In genomic region chr6:34242252-34243130, GRCh38 we compare ENCODE assay signal across 10 cellular contexts. TPM values are rescaled to one million over a fixed set of nuclear protein-coding genes. Genes with fewer than 3 reads are reported as not detected.
DNase-seq lines count a peak whose midpoint lies in the region; ATAC-seq and TF ChIP-seq lines count a peak whose summit lies in the region.
"Had no signal": no experiment of that assay in that cellular context is flagged by ENCODE, and none has a peak within 500 bp of the region (broad histone marks: within the 10 kb centered on the region; RNA-seq: fewer than 3 reads in every experiment).

No MANE protein-coding gene starts in this region.

- H2AFZ ChIP-seq in PC-9 = no peak overlapping the region

- TF ChIP-seq CTCF in PC-9 (conservative IDR thresholded peaks at IDR 0.05) = no peak
- no peak for TF ChIP-seq CTCF in spleen (IDR thresholded peaks at IDR 0.05 in 8 of 11, conservative IDR thresholded peaks at IDR 0.05 in 3 of 11)
- no peak for TF ChIP-seq CTCF in colonic mucosa (IDR thresholded peaks at IDR 0.05)

- H3K36me3 Mint-ChIP-seq in dendritic cell treated with granulocyte-macrophage colony-stimulating factor and Interleukin-4, amounts not matched to agents 40 ng/mL and 50 ng/mL, for 4 days (ENCODE audit: low read depth) = peaks cover 73% of the 10 kb centered on the region

- no peaks in the 10 kb centered on the region for H3K9me3 Mint-ChIP-seq in dendritic cell treated with granulocyte-macrophage colony-stimulating factor and Interleukin-4, amounts not matched to agents 40 ng/mL and 50 ng/mL, for 4 days

- POLR2A ChIA-PET in PC-9 (lab: Charles Lee; ENCODE audit: unreplicated experiment) = no interaction called here

- H3K4me2 ChIP-seq in PC-9 = peak overlapping the region; percentile 95

- CTCF ChIA-PET in PC-9 (lab: Charles Lee) = no interaction called here

- DNase-seq in activated effector memory CD4-positive, alpha-beta T cell treated with anti-CD3 and anti-CD28 coated beads, Interleukin-2, amount 50 U/mL, for 16 hours = peak; percentile 62
- no peak for DNase-seq in activated effector memory CD4-positive, alpha-beta T cell treated with Interleukin-2 at 50 U/mL for 16 hours
- DNase-seq in PC-9 (no peak), spleen (peak; percentile 66), NCI-H2227 treated with DMSO at 0.1 percent for 48 hours (lab: John Stamatoyannopoulos, UW) (no peak), colonic mucosa (no peak)
- DNase-seq: anterior cingulate cortex, NCI-H446 had no signal

- TF ChIP-seq POLR2A in spleen (IDR thresholded peaks at IDR 0.05) = no peak

- H3F3A ChIP-seq in PC-9 (ENCODE audit: insufficient read depth, low read depth) = peaks cover 95% of the 10 kb centered on the region

- ATAC-seq in HG03469 (IDR thresholded peaks at IDR 0.05; ENCODE audit: unreplicated experiment) = no peak

- H3K9me3 ChIP-seq in PC-9 (ENCODE audit: insufficient read depth, low read depth) (no peaks in the 10 kb centered on the region), spleen (no peaks in the 10 kb centered on the region), colonic mucosa (no peaks in the 10 kb centered on the region)

- H3K36me3 ChIP-seq in PC-9 (ENCODE audit: low read depth) (peaks cover 45% of the 10 kb centered on the region), spleen (peaks cover 0 to 74% (median 25%) of the 10 kb centered on the region in 6 donors), colonic mucosa (no peaks in the 10 kb centered on the region)

- H3K27ac Mint-ChIP-seq in dendritic cell treated with granulocyte-macrophage colony-stimulating factor and Interleukin-4, amounts not matched to agents 40 ng/mL and 50 ng/mL, for 4 days = peak overlapping the region; percentile 4

- TSS peak; percentile 9 for BruUV-seq in PC-9 (replicated peaks; lab: Mats Ljungman, UMichigan)

- intact Hi-C loops in PC-9 (cut with micrococcal nuclease; ENCODE audit: unreplicated experiment) = loop anchor here (10.0 kb wide), 1 partner anchor 458 kb away; the partner anchor contains the start of gene LEMD2
- intact Hi-C loops in dendritic cell treated with granulocyte-macrophage colony-stimulating factor and Interleukin-4, amounts not matched to agents 40 ng/mL and 50 ng/mL, for 4 days (cut with micrococcal nuclease) = no loop called here
- intact Hi-C loops in spleen (cut with DNase I; ENCODE audit: low total_unique reads) = no loop called here
- intact Hi-C loops in colonic mucosa (cut with DNase I) = no loop called here

- H3K4me1 ChIP-seq in PC-9 (replicated peaks; ENCODE audit: insufficient read depth) = peaks cover 81% of the 10 kb centered on the region
- H3K4me1 ChIP-seq in spleen = peaks cover 17 to 83% (median 54%) of the 10 kb centered on the region in 6 donors
- no peaks in the 10 kb centered on the region for H3K4me1 ChIP-seq in colonic mucosa

- H3K4me3 Mint-ChIP-seq in dendritic cell treated with granulocyte-macrophage colony-stimulating factor and Interleukin-4, amounts not matched to agents 40 ng/mL and 50 ng/mL, for 4 days = no peak overlapping the region

- H3K79me2 ChIP-seq in PC-9 (ENCODE audit: low read depth) = peaks cover 61% of the 10 kb centered on the region

- no peaks in the 10 kb centered on the region for H3K9me2 ChIP-seq in PC-9 (ENCODE audit: insufficient read depth)

- H3K27ac ChIP-seq in PC-9 = peak overlapping the region; percentile 83
- H3K27ac ChIP-seq in spleen = peak overlapping the region in 1 of 8 donors; percentile 63
- no peak overlapping the region for H3K27ac ChIP-seq in colonic mucosa

- peaks cover 27% of the 10 kb centered on the region for H4K20me1 ChIP-seq in PC-9 (ENCODE audit: insufficient read depth)

- H3K27me3 Mint-ChIP-seq in dendritic cell treated with granulocyte-macrophage colony-stimulating factor and Interleukin-4, amounts not matched to agents 40 ng/mL and 50 ng/mL, for 4 days = no peaks in the 10 kb centered on the region

- peaks cover 87% of the 10 kb centered on the region for H3K4me1 Mint-ChIP-seq in dendritic cell treated with granulocyte-macrophage colony-stimulating factor and Interleukin-4, amounts not matched to agents 40 ng/mL and 50 ng/mL, for 4 days (ENCODE audit: low read depth)

- H3K4me3 ChIP-seq in PC-9 = peak overlapping the region; percentile 78; the same call in 1 of the 2 replicates
- H3K4me3 ChIP-seq in spleen = no peak overlapping the region
- H3K4me3 ChIP-seq in colonic mucosa = no peak overlapping the region

- H3K9ac ChIP-seq in colonic mucosa (ENCODE audit: low read depth in 2 of 2, low read length in 2 of 2) = no peak overlapping the region

- WGBS in spleen, 5 donors = 79 to 97% (median 86%) methylated on average over 7 of the region's 7 CpGs

- H3K27me3 ChIP-seq in PC-9 (ENCODE audit: insufficient read depth, low read depth) (no peaks in the 10 kb centered on the region), spleen (replicated peaks in 1 of 7) (no peaks in the 10 kb centered on the region), colonic mucosa (no peaks in the 10 kb centered on the region)

RNA-seq across cellular contexts. Expression of gene HMGA1, which starts 5.8 kb away (rescaled TPM):
- total RNA-seq in PC-9 (2021) (1,825 and 1,951 TPM in 2 replicates), spleen (100 to 1,000 TPM in 2 of 7 donors, 10 to 100 TPM in 5; 49.9 to 112 (median 73.5) TPM), colonic mucosa (100 to 1,000 TPM; 184 to 536 TPM)
- polyA plus RNA-seq in spleen = 100 to 1,000 TPM in 2 of 3 donors, 10 to 100 TPM in 1; 63.7 to 129 (median 109) TPM

RNA-seq across cellular contexts. Expression of gene SMIM29, which starts 6.3 kb away (rescaled TPM):
- total RNA-seq in PC-9 (2021) (32.8 and 35.2 TPM in 2 replicates), spleen (10 to 100 TPM; 24.7 to 40.7 (median 33.9) TPM), colonic mucosa (10 to 100 TPM in 1 of 2 donors, 1 to 10 TPM in 1; 8.6 to 12.8 TPM)
- 10 to 100 TPM; 69.0 to 73.7 (median 71.5) TPM for polyA plus RNA-seq in spleen

Comparison
In these comparisons a context has a peak if more than half of its experiments do, and no peak if none do; other contexts are left out.
1. DNase-seq: peak in activated effector memory CD4-positive, alpha-beta T cell treated with anti-CD3 and anti-CD28 coated beads, Interleukin-2, amount 50 U/mL, for 16 hours (single experiment) and spleen (single experiment); none in activated effector memory CD4-positive, alpha-beta T cell treated with Interleukin-2 at 50 U/mL for 16 hours (single experiment), PC-9 (0 of 2), NCI-H2227 treated with DMSO at 0.1 percent for 48 hours (single experiment) and colonic mucosa (single experiment).